In genomic region chr2:219509780-219510511, GRCh38 we compare ENCODE assay signal across 9 cellular contexts. TPM values are rescaled to one million over a fixed set of nuclear protein-coding genes. Genes with fewer than 3 reads are reported as not detected.
DNase-seq lines count a peak whose midpoint lies in the region; ATAC-seq and TF ChIP-seq lines count a peak whose summit lies in the region.
"Had no signal": no experiment of that assay in that cellular context is flagged by ENCODE, and none has a peak within 500 bp of the region (broad histone marks: within the 10 kb centered on the region; RNA-seq: fewer than 3 reads in every experiment).

No MANE protein-coding gene starts in this region.

- WGBS in heart left ventricle, 4 donors, result 2 to 3% (median 2%) methylated on average over 17 to 26 of the region's 26 CpGs
- WGBS in prostate gland, result 2% methylated on average over 26 of the region's 26 CpGs

- H4K20me1 ChIP-seq in BLaER1 treated with 17β-estradiol and CSF1 and Interleukin-3, amounts not matched to agents 10 nM and 100 nM, result peaks cover 0 to 82% (median 16%) of the 10 kb centered on the region in 11 experiments; a peak in 16 of 22 replicates

- peaks cover 0 to 55% (median 19%) of the 10 kb centered on the region in 11 experiments; a peak in 13 of 22 replicates for H3K27me3 ChIP-seq in BLaER1 treated with 17β-estradiol and CSF1 and Interleukin-3, amounts not matched to agents 10 nM and 100 nM
- H3K27me3 ChIP-seq in SJSA1 (replicated peaks) (peaks cover 52% of the 10 kb centered on the region), heart left ventricle (peaks cover 0 to 55% (median 24%) of the 10 kb centered on the region in 9 donors), prostate gland (replicated peaks; ENCODE audit: insufficient read depth) (peaks cover 9% of the 10 kb centered on the region)

- POLR2A ChIA-PET in activated naive CD8-positive, alpha-beta T cell treated with anti-CD3 and anti-CD28 coated beads, Interleukin-2, amount 10 ng/mL, durations not matched to agents 7 days and 5 days (lab: Charles Lee), result no interaction called here

- peaks cover 0 to 25% (median 20%) of the 10 kb centered on the region in 11 experiments; a peak in 11 of 22 replicates for H3K36me3 ChIP-seq in BLaER1 treated with 17β-estradiol and CSF1 and Interleukin-3, amounts not matched to agents 10 nM and 100 nM
- H3K36me3 ChIP-seq in SJSA1, result no peaks in the 10 kb centered on the region
- H3K36me3 ChIP-seq in heart left ventricle, result peaks cover 0 to 23% (median 19%) of the 10 kb centered on the region in 9 donors
- H3K36me3 ChIP-seq in prostate gland, result peaks cover 0 to 8% of the 10 kb centered on the region in 2 donors

- no peaks in the 10 kb centered on the region for H3K9me3 ChIP-seq in BLaER1 treated with 17β-estradiol and CSF1 and Interleukin-3, amounts not matched to agents 10 nM and 100 nM (replicated peaks in 1 of 11)
- H3K9me3 ChIP-seq in SJSA1 (replicated peaks), result no peaks in the 10 kb centered on the region
- H3K9me3 ChIP-seq in heart left ventricle, result no peaks in the 10 kb centered on the region
- no peaks in the 10 kb centered on the region for H3K9me3 ChIP-seq in prostate gland

- TF ChIP-seq POLR2A in heart left ventricle (IDR thresholded peaks at IDR 0.05) (no peak), prostate gland (IDR thresholded peaks at IDR 0.05) (no peak)

- intact Hi-C loops in heart left ventricle (cut with DNase I) (no loop called here), prostate gland (cut with DNase I) (loop anchor here (10.0 kb wide), 1 partner anchor 335 kb away; the partner anchor contains the start of genes CNPPD1, RETREG2 and SLC23A3)

- H3K4me3 ChIP-seq in BLaER1 treated with 17β-estradiol and CSF1 and Interleukin-3, amounts not matched to agents 10 nM and 100 nM, result peak overlapping the region in 5 of 10 experiments; percentile 2 to 43 (median 18); a peak in 3 of 20 replicates
- H3K4me3 ChIP-seq in SJSA1 (no peak overlapping the region; the same call in 1 of the 2 replicates), heart left ventricle (peak overlapping the region in 9 of 12 donors; percentile 27 to 45 (median 31)), prostate gland (no peak overlapping the region)

- peaks cover 36 to 73% (median 65%) of the 10 kb centered on the region in 10 experiments for H3K4me1 ChIP-seq in BLaER1 treated with 17β-estradiol and CSF1 and Interleukin-3, amounts not matched to agents 10 nM and 100 nM
- H3K4me1 ChIP-seq in SJSA1 (replicated peaks) (peaks cover 10% of the 10 kb centered on the region), heart left ventricle (peaks cover 0 to 59% (median 23%) of the 10 kb centered on the region in 12 donors), prostate gland (replicated peaks) (peaks cover 2% of the 10 kb centered on the region)

- DNase-seq in GM19240 (ENCODE audit: insufficient read length, low spot score) (peak; percentile 65), HUDEP-2 (lab: John Stamatoyannopoulos, UW; ENCODE audit: unreplicated experiment in 76 of 76) (peak in 75 of 76 experiments; percentile 14 to 96 (median 85)), SJSA1 (ENCODE audit: low read depth in 1 of 2, low spot score in 2 of 2) (peak; percentile 39 to 59), heart left ventricle (peak in 3 of 5 donors; percentile 56 to 60 (median 58)), prostate gland (ENCODE audit: low spot score) (peak; percentile 33)
- no peak for DNase-seq in activated naive CD8-positive, alpha-beta T cell treated with anti-CD3 and anti-CD28 coated beads, Interleukin-2, amount 10 ng/mL, durations not matched to agents 7 days and 5 days

- H3K4me2 ChIP-seq in BLaER1 treated with 17β-estradiol and CSF1 and Interleukin-3, amounts not matched to agents 10 nM and 100 nM, result peak overlapping the region; percentile 56 to 96 (median 85)

- H3K4me1 Mint-ChIP-seq in activated naive CD8-positive, alpha-beta T cell treated with anti-CD3 and anti-CD28 coated beads, Interleukin-2, amount 10 ng/mL, durations not matched to agents 7 days and 5 days, result peaks cover 11% of the 10 kb centered on the region

- no peak overlapping the region for H3K27ac ChIP-seq in BLaER1 treated with 17β-estradiol and CSF1 and Interleukin-3, amounts not matched to agents 10 nM and 100 nM
- no peak overlapping the region for H3K27ac ChIP-seq in SJSA1
- H3K27ac ChIP-seq in heart left ventricle, result no peak overlapping the region
- no peak overlapping the region for H3K27ac ChIP-seq in prostate gland

- H3K27ac Mint-ChIP-seq in activated naive CD8-positive, alpha-beta T cell treated with anti-CD3 and anti-CD28 coated beads, Interleukin-2, amount 10 ng/mL, durations not matched to agents 7 days and 5 days, result no peak overlapping the region

- peak; percentile 69 for ATAC-seq in activated naive CD8-positive, alpha-beta T cell treated with anti-CD3 and anti-CD28 coated beads, Interleukin-2, amount 10 ng/mL, durations not matched to agents 7 days and 5 days (ENCODE audit: low read depth)
- peak; percentile 65 to 78 (median 72) for ATAC-seq in heart left ventricle
- no peak for ATAC-seq in HG02763 (IDR thresholded peaks at IDR 0.05; ENCODE audit: unreplicated experiment)

- H3K9ac ChIP-seq in BLaER1 treated with 17β-estradiol and CSF1 and Interleukin-3, amounts not matched to agents 10 nM and 100 nM, result peak overlapping the region in 6 of 11 experiments; percentile 0 to 44 (median 17); a peak in 4 of 22 replicates

- no peaks in the 10 kb centered on the region for H3K9me3 Mint-ChIP-seq in activated naive CD8-positive, alpha-beta T cell treated with anti-CD3 and anti-CD28 coated beads, Interleukin-2, amount 10 ng/mL, durations not matched to agents 7 days and 5 days

- H3K27me3 Mint-ChIP-seq in activated naive CD8-positive, alpha-beta T cell treated with anti-CD3 and anti-CD28 coated beads, Interleukin-2, amount 10 ng/mL, durations not matched to agents 7 days and 5 days, result peaks cover 48% of the 10 kb centered on the region

- peaks cover 1% of the 10 kb centered on the region for H3K36me3 Mint-ChIP-seq in activated naive CD8-positive, alpha-beta T cell treated with anti-CD3 and anti-CD28 coated beads, Interleukin-2, amount 10 ng/mL, durations not matched to agents 7 days and 5 days

- H3K4me3 Mint-ChIP-seq in activated naive CD8-positive, alpha-beta T cell treated with anti-CD3 and anti-CD28 coated beads, Interleukin-2, amount 10 ng/mL, durations not matched to agents 7 days and 5 days, result no peak overlapping the region

- TF ChIP-seq CTCF in heart left ventricle (IDR thresholded peaks at IDR 0.05) (peak; percentile 34 to 69 (median 52)), prostate gland (IDR thresholded peaks at IDR 0.05) (peak; percentile 18 to 57 (median 39))

RNA-seq across cellular contexts. Expression of gene ASIC4, which starts 4.3 kb away (rescaled TPM):
- not detected in 2 replicates for total RNA-seq in SJSA1 (2014; rRNA removed; shearing (Covaris generic))
- under 1 TPM; 0.08 to 0.09 TPM for total RNA-seq in activated naive CD8-positive, alpha-beta T cell treated with anti-CD3 and anti-CD28 coated beads, Interleukin-2, amount 10 ng/mL, durations not matched to agents 7 days and 5 days
- total RNA-seq in heart left ventricle (under 1 TPM in 1 of 9 donors, not detected in 8; 0.10 TPM), prostate gland (under 1 TPM; 0.09 to 0.45 TPM)
- polyA plus RNA-seq in heart left ventricle, result under 1 TPM; 0.03 to 0.08 TPM
- total RNA-seq: LHCN-M2 had no signal

RNA-seq across cellular contexts. Expression of gene GMPPA, which starts 11.3 kb away (rescaled TPM):
- total RNA-seq in SJSA1 (2014; rRNA removed; shearing (Covaris generic)), result 40.5 and 47.0 TPM in 2 replicates
- total RNA-seq in activated naive CD8-positive, alpha-beta T cell treated with anti-CD3 and anti-CD28 coated beads, Interleukin-2, amount 10 ng/mL, durations not matched to agents 7 days and 5 days, result 10 to 100 TPM; 31.3 to 32.6 TPM
- total RNA-seq in heart left ventricle, result 10 to 100 TPM; 15.8 to 31.6 (median 20.1) TPM
- polyA plus RNA-seq in heart left ventricle, result 10 to 100 TPM; 18.2 to 35.5 TPM
- 10 to 100 TPM; 41.2 to 53.8 TPM for total RNA-seq in prostate gland

RNA-seq across cellular contexts. Expression of gene CHPF, which starts 33.7 kb away (rescaled TPM):
- total RNA-seq in SJSA1 (2014; rRNA removed; shearing (Covaris generic)), result 113 and 125 TPM in 2 replicates
- 1 to 10 TPM; 7.7 to 8.1 TPM for total RNA-seq in activated naive CD8-positive, alpha-beta T cell treated with anti-CD3 and anti-CD28 coated beads, Interleukin-2, amount 10 ng/mL, durations not matched to agents 7 days and 5 days
- total RNA-seq in heart left ventricle (100 to 1,000 TPM in 6 of 9 donors, 10 to 100 TPM in 3; 77.9 to 196 (median 138) TPM), prostate gland (100 to 1,000 TPM; 150 to 819 TPM)
- 100 to 1,000 TPM in 1 of 2 donors, 10 to 100 TPM in 1; 74.1 to 209 TPM for polyA plus RNA-seq in heart left ventricle

RNA-seq across cellular contexts. Expression of gene TMEM198, which starts 33.9 kb away (rescaled TPM):
- 0.03 and 0.37 TPM in 2 replicates for total RNA-seq in SJSA1 (2014; rRNA removed; shearing (Covaris generic))
- total RNA-seq in activated naive CD8-positive, alpha-beta T cell treated with anti-CD3 and anti-CD28 coated beads, Interleukin-2, amount 10 ng/mL, durations not matched to agents 7 days and 5 days, result 1 to 10 TPM in 1 of 2 experiments, under 1 TPM in 1; 0.85 to 1.1 TPM
- total RNA-seq in heart left ventricle, result 1 to 10 TPM in 8 of 9 donors, under 1 TPM in 1; 0.65 to 4.7 (median 2.3) TPM
- 10 to 100 TPM in 1 of 2 donors, 1 to 10 TPM in 1; 2.2 to 10.2 TPM for polyA plus RNA-seq in heart left ventricle
- 10 to 100 TPM in 1 of 2 donors, 1 to 10 TPM in 1; 5.7 to 11.5 TPM for total RNA-seq in prostate gland

Comparison
In these comparisons a context has a peak if more than half of its experiments do, and no peak if none do; other contexts are left out.
1. H3K4me3 ChIP-seq: peak in heart left ventricle (9 of 12); none in SJSA1 (single experiment) and prostate gland (0 of 2).
2. RNA of gene CHPF, which starts 33.7 kb away (total RNA-seq): 150 to 819 TPM in prostate gland, 77.9 to 196 TPM in heart left ventricle and 113 to 125 TPM in SJSA1; 7.7 to 8.1 TPM in activated naive CD8-positive, alpha-beta T cell treated with anti-CD3 and anti-CD28 coated beads, Interleukin-2, amount 10 ng/mL, durations not matched to agents 7 days and 5 days; every median in the first group is over 4 times any median in the second.